29 cellular contexts compared by ENCODE assay signal in the genomic region with DNA sequence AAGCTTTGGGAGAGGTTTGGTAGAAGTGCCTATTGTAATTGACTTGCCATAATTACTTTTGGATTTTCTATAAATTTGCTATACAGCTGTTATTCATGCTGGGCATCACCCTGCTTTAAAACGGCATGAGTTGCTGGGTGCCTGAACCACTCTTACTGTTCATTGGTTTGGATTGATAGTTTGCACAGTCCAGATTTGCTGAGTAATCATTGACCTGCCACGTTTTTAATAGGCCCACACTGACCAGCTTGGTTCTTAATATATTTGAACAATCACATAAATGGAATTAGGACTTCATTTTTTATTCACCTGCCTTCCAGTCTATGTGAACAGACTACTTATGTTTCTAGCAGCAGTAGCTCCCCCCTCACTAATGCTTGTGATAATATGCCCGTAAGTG.
"Had no signal": no experiment of that assay in that cellular context is flagged by ENCODE, and none has a peak within 500 bp of the region (broad histone marks: within the 10 kb centered on the region; RNA-seq: fewer than 3 reads in every experiment).

No MANE protein-coding gene starts in this region.

- H2AFZ ChIP-seq: neural progenitor cell had no signal

- ATAC-seq: heart left ventricle; natural killer cell; right cardiac atrium; stimulated activated effector memory CD8-positive, alpha-beta T cell treated with anti-CD3 and anti-CD28 coated beads, Interleukin-12 subunit alpha, Interleukin-12 subunit beta, amount 100 ng/mL, for 72 hours had no signal

- H3K27ac Mint-ChIP-seq: immature natural killer cell; natural killer cell; nephron progenitor cell; neural progenitor cell; stimulated activated effector memory CD8-positive, alpha-beta T cell treated with anti-CD3 and anti-CD28 coated beads, Interleukin-12 subunit alpha, Interleukin-12 subunit beta, amount 100 ng/mL, for 72 hours; stimulated activated naive CD8-positive, alpha-beta T cell treated with anti-CD3 and anti-CD28 coated beads, Interleukin-15, Interleukin-2, amounts not matched to agents 100 ng/mL and 50 ng/mL, for 24 hours; type B pancreatic cell had no signal

- H3K9me3 Mint-ChIP-seq: immature natural killer cell; natural killer cell; stimulated activated effector memory CD8-positive, alpha-beta T cell treated with anti-CD3 and anti-CD28 coated beads, Interleukin-12 subunit alpha, Interleukin-12 subunit beta, amount 100 ng/mL, for 72 hours had no signal

- H3K4me1 ChIP-seq: heart left ventricle, left ventricle myocardium inferior, prostate gland, sigmoid colon, tibial nerve, vagina had no signal

- H3K9ac ChIP-seq: neural progenitor cell had no signal

- H3K27me3 ChIP-seq: neural progenitor cell, neutrophil, sigmoid colon, tibial nerve, vagina had no signal

- H3K36me3 Mint-ChIP-seq: immature natural killer cell; natural killer cell; stimulated activated effector memory CD8-positive, alpha-beta T cell treated with anti-CD3 and anti-CD28 coated beads, Interleukin-12 subunit alpha, Interleukin-12 subunit beta, amount 100 ng/mL, for 72 hours had no signal

- H3K4me3 Mint-ChIP-seq: immature natural killer cell; mesothelial cell of epicardium; naive B cell; natural killer cell; nephron progenitor cell; neural progenitor cell; stimulated activated effector memory CD8-positive, alpha-beta T cell treated with anti-CD3 and anti-CD28 coated beads, Interleukin-12 subunit alpha, Interleukin-12 subunit beta, amount 100 ng/mL, for 72 hours; stimulated activated naive CD8-positive, alpha-beta T cell treated with anti-CD3 and anti-CD28 coated beads, Interleukin-15, Interleukin-2, amounts not matched to agents 100 ng/mL and 50 ng/mL, for 24 hours; type B pancreatic cell had no signal

- H3K27ac ChIP-seq: heart left ventricle, left ventricle myocardium inferior, neural progenitor cell, neutrophil, prostate gland, sigmoid colon, tibial nerve, vagina had no signal

- H3K4me1 Mint-ChIP-seq: immature natural killer cell; naive B cell; natural killer cell; neural progenitor cell; stimulated activated effector memory CD8-positive, alpha-beta T cell treated with anti-CD3 and anti-CD28 coated beads, Interleukin-12 subunit alpha, Interleukin-12 subunit beta, amount 100 ng/mL, for 72 hours had no signal

- H3K9me3 ChIP-seq: neutrophil, prostate gland, sigmoid colon, vagina had no signal

- H3K4me3 ChIP-seq: heart left ventricle, left ventricle myocardium inferior, lung, neural progenitor cell, prostate gland, sigmoid colon, tibial nerve, vagina had no signal

- H3K36me3 ChIP-seq: heart left ventricle, left ventricle myocardium inferior, neural progenitor cell, neutrophil, prostate gland, sigmoid colon, tibial nerve, vagina had no signal

- DNase-seq: heart left ventricle; hypothalamus; immature natural killer cell; islet precursor cell; left ventricle myocardium inferior; mesendoderm; naive B cell; natural killer cell; nephron progenitor cell; occipital lobe; retina; right cardiac atrium; sigmoid colon; small intestine; stimulated activated CD4-positive, alpha-beta T cell treated with anti-CD3 and anti-CD28 coated beads, Interleukin-12 subunit alpha, Interleukin-12 subunit beta, amount 100 ng/mL, for 4 hours; stimulated activated CD4-positive, alpha-beta T cell treated with anti-CD3 and anti-CD28 coated beads, Interleukin-15, amount 100 ng/mL, for 24 hours; stimulated activated CD4-positive, alpha-beta T cell treated with anti-CD3 and anti-CD28 coated beads, Interleukin-2, amount 100 ng/mL, for 24 hours; stimulated activated CD4-positive, alpha-beta T cell treated with anti-CD3 and anti-CD28 coated beads, Interleukin-4, amount 100 ng/mL, for 1 hour; stimulated activated naive CD4-positive, alpha-beta T cell had no signal

- H3K4me2 ChIP-seq: neural progenitor cell had no signal
